ENCODE assay signal across 8 cellular contexts in the genomic region with DNA sequence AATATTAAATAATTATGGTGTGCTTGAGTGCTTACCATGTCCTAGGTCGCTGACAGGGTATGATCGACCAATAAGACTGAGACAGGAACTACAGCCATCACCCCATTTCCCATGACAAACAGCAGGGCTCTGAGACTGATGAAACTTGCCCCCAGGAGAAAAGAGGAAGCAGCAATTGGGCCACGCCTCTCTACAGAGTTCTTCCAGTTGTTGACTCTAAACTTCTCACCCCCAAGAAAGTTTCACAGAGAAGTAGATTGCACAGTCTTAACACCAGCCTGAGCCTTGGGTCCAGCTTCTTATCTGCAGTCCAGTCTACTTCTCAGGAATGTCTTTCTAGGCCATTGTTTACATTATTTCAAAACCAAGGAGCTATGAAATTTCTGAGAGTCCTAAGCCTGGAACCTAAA.
DNase-seq lines count a peak whose midpoint lies in the region; TF ChIP-seq lines count a peak whose summit lies in the region.

No MANE protein-coding gene starts in this region.

- H3K27ac ChIP-seq in esophagus squamous epithelium (peak overlapping the region in 2 of 4 donors; percentile 49 to 60), sigmoid colon (peak overlapping the region in 2 of 4 donors; percentile 28 to 52)

- TF ChIP-seq POLR2A in esophagus squamous epithelium (IDR thresholded peaks at IDR 0.05) (peak in 1 of 4 donors; percentile 42), sigmoid colon (IDR thresholded peaks at IDR 0.05) (no peak)

- in situ Hi-C loops in GM13976 (cut with MboI; ENCODE audit: low sequenced_read_pairs, unreplicated experiment), result loop anchor here (10.0 kb wide), 1 partner anchor 409 kb away; no protein-coding TSS in a partner anchor

- H3K4me3 ChIP-seq in esophagus squamous epithelium, result no peak overlapping the region
- H3K4me3 ChIP-seq in sigmoid colon, result no peak overlapping the region

- H3K27me3 Mint-ChIP-seq in HFFc6 (ENCODE audit: insufficient read depth), result peaks cover 2% of the 10 kb centered on the region; the same call in 1 of the 2 replicates

- H3K4me3 Mint-ChIP-seq in HFFc6, result no peak overlapping the region

- H3K9me3 ChIP-seq in esophagus squamous epithelium (peaks cover 0 to 15% (median 13%) of the 10 kb centered on the region in 3 donors), sigmoid colon (peaks cover 0 to 7% (median 1%) of the 10 kb centered on the region in 4 donors)

- peaks cover 17 to 51% (median 22%) of the 10 kb centered on the region in 3 donors for H3K4me1 ChIP-seq in esophagus squamous epithelium
- H3K4me1 ChIP-seq in sigmoid colon, result peaks cover 0 to 7% (median 0%) of the 10 kb centered on the region in 4 donors

- H3K27ac Mint-ChIP-seq in HFFc6, result peak overlapping the region; percentile 14; the same call in 1 of the 2 replicates

- no peaks in the 10 kb centered on the region for H3K27me3 ChIP-seq in esophagus squamous epithelium
- H3K27me3 ChIP-seq in sigmoid colon, result no peaks in the 10 kb centered on the region

- peak; percentile 49 for DNase-seq in GM13976 (ENCODE audit: low spot score)
- peak; percentile 20 for DNase-seq in HFFc6
- peak; percentile 86 for DNase-seq in NAMALWA (ENCODE audit: low spot score)
- DNase-seq in esophagus squamous epithelium (lab: John Stamatoyannopoulos, UW), result peak; percentile 20
- DNase-seq in sigmoid colon, result peak; percentile 72
- DNase-seq in 8988T, result no peak
- DNase-seq in NCI-H1048 (lab: John Stamatoyannopoulos, UW), result no peak
- no peak for DNase-seq in cerebellar cortex (ENCODE audit: low spot score)

- WGBS in esophagus squamous epithelium, 2 donors, result 56 to 75% methylated on average over 3 of the region's 3 CpGs
- 64 to 82% methylated on average over 3 of the region's 3 CpGs for WGBS in sigmoid colon, 2 donors

- peaks cover 8% of the 10 kb centered on the region; the same call in 1 of the 2 replicates for H3K36me3 Mint-ChIP-seq in HFFc6 (ENCODE audit: low read depth)

- peaks cover 13% of the 10 kb centered on the region for H3K4me1 Mint-ChIP-seq in HFFc6 (ENCODE audit: low read depth)

- no peak for TF ChIP-seq EP300 in sigmoid colon (IDR thresholded peaks at IDR 0.05)

- TF ChIP-seq CTCF in GM13976 (IDR thresholded peaks at IDR 0.05; ENCODE audit: borderline replicate concordance, control extremely low read depth, extremely low read depth, insufficient read depth, missing control alignments), result no peak
- TF ChIP-seq CTCF in HFFc6 (IDR thresholded peaks at IDR 0.05), result no peak
- TF ChIP-seq CTCF in esophagus squamous epithelium (IDR thresholded peaks at IDR 0.05), result no peak
- TF ChIP-seq CTCF in sigmoid colon (IDR thresholded peaks at IDR 0.05), result no peak

- H3K36me3 ChIP-seq in esophagus squamous epithelium (no peaks in the 10 kb centered on the region), sigmoid colon (no peaks in the 10 kb centered on the region)

- intact Hi-C loops in esophagus squamous epithelium (cut with DNase I), result no loop called here
- intact Hi-C loops in sigmoid colon (cut with DNase I), result no loop called here

- H3K9me3 Mint-ChIP-seq in HFFc6, result peaks cover 8% of the 10 kb centered on the region

Comparison
In these comparisons a context has a peak if more than half of its experiments do, and no peak if none do; other contexts are left out.
1. DNase-seq: peak in GM13976 (single experiment), HFFc6 (single experiment), NAMALWA (single experiment), esophagus squamous epithelium (single experiment) and sigmoid colon (single experiment); none in 8988T (single experiment), NCI-H1048 (single experiment) and cerebellar cortex (single experiment).